In the genomic region with DNA sequence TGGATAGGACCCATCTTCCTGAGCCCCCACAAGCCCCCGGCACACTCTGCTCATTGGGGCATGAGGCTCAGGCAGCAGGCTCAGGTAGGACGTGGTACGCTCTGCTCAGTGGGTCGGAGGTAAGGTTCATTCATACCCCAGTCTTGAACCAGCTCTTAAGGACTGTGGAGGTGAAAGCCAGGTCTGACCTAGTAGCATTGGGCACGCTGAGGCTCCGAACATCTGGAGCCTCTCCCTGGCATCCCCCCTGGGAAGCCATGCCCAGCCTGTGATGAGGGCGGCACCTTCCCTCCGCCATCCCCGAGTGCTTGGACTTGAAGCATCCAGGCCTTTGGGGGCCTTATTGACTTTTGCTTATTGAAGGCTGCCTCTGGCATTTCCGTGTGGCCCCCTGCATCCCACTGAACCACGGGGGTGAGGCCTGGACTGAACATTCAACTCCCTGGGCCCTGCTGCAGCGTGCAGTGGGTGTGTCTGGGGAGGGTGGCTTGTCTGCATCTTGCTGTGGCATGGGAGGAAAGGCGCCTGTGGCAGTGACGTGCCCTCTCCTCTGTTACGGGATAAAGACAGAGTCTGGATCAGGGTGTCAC, we compare ENCODE assay signal across 33 cellular contexts.
"Had no signal": no experiment of that assay in that cellular context is flagged by ENCODE, and none has a peak within 500 bp of the region (broad histone marks: within the 10 kb centered on the region; RNA-seq: fewer than 3 reads in every experiment).

No MANE protein-coding gene starts in this region.

- H3K4me3 ChIP-seq: ascending aorta, breast epithelium, PC-9, SJCRH30, SK-N-MC had no signal

- H3K4me1 ChIP-seq: ascending aorta, breast epithelium, SJCRH30 had no signal

- ATAC-seq: activated CD8-positive, alpha-beta T cell treated with anti-CD3 and anti-CD28 coated beads for 36 hours; activated T-cell treated with anti-CD3 and anti-CD28 coated beads, Interleukin-2, amount 50 U/mL, for 72 hours; activated T-helper 17 cell treated with anti-CD3 and anti-CD28 coated beads, Interleukin-2, amount 50 U/mL, for 72 hours had no signal

- H3K9ac ChIP-seq: KMS-11 had no signal

- H3K36me3 ChIP-seq: ascending aorta, breast epithelium, SJCRH30 had no signal

- H3K27me3 ChIP-seq: ascending aorta, breast epithelium had no signal

- H3K9me3 ChIP-seq: ascending aorta, breast epithelium, SJCRH30 had no signal

- H3K4me2 ChIP-seq: KMS-11, PC-9 had no signal

- FAIRE-seq: RCC 7860, TTC549 had no signal

- H3K27ac ChIP-seq: ascending aorta, breast epithelium, KMS-11, PC-9, RWPE1, SJCRH30, SK-N-MC had no signal

- H2AFZ ChIP-seq: PC-9 had no signal

- DNase-seq: activated CD4-positive, alpha-beta T cell treated with anti-CD3 and anti-CD28 coated beads, Interleukin-2, amount 10 ng/mL, durations not matched to agents 24 days and 14 days; activated CD4-positive, alpha-beta T cell treated with anti-CD3 and anti-CD28 coated beads, Interleukin-2, amount 50 U/mL, for 4 hours; activated CD8-positive, alpha-beta T cell treated with anti-CD3 and anti-CD28 coated beads for 36 hours; activated effector memory CD4-positive, alpha-beta T cell treated with anti-CD3 and anti-CD28 coated beads, Interleukin-2, amount 50 U/mL, for 16 hours; activated naive CD4-positive, alpha-beta T cell; activated naive CD4-positive, alpha-beta T cell treated with anti-CD3 and anti-CD28 coated beads, Interleukin-2, amount 50 U/mL, for 16 hours; activated naive CD8-positive, alpha-beta T cell treated with anti-CD3 and anti-CD28 coated beads for 36 hours; activated T-cell treated with anti-CD3 and anti-CD28 coated beads, Interleukin-2, amount 50 U/mL, for 1 hour; activated T-cell treated with anti-CD3 and anti-CD28 coated beads, Interleukin-2, amount 50 U/mL, for 72 hours; amniotic stem cell; MM.1S; MV-4-11; NCI-H1092; NCI-H146; NCI-H187; NCI-H2029 treated with DMSO at 0.1 percent for 48 hours; NCI-H2107; NCI-H2171; NCI-H510A; NCI-H526; NCI-H748 treated with DMSO at 0.1 percent for 48 hours; NK-92 treated with Interleukin-12 subunit alpha and Interleukin-12 subunit beta, amount 100 ng/mL, for 24 hours; PC-9; SHP77; SJCRH30 had no signal
